In genomic region chr17:81099888-81100287, GRCh38 we compare ENCODE assay signal across 14 cellular contexts.
DNase-seq lines count a peak whose midpoint lies in the region; FAIRE-seq and TF ChIP-seq lines count a peak whose summit lies in the region.
"Had no signal": no experiment of that assay in that cellular context is flagged by ENCODE, and none has a peak within 500 bp of the region (broad histone marks: within the 10 kb centered on the region; RNA-seq: fewer than 3 reads in every experiment).

No MANE protein-coding gene starts in this region.

- no peak overlapping the region for H3K23ac ChIP-seq in H9 (ENCODE audit: insufficient read length, low read depth, low read length)
- H3K23ac ChIP-seq in H1 (ENCODE audit: insufficient read length) = no peak overlapping the region

- H3K9me3 ChIP-seq in H9 (ENCODE audit: control insufficient read depth, low read depth, low read length) = no peaks in the 10 kb centered on the region
- H3K9me3 ChIP-seq in H1 (ENCODE audit: insufficient read depth in 2 of 2, low read depth in 1 of 2, low read length in 1 of 2) = no peaks in the 10 kb centered on the region
- H3K9me3 ChIP-seq: BLaER1 had no signal

- H2AFZ ChIP-seq in H9 (ENCODE audit: low read length) (no peak overlapping the region), H1 (ENCODE audit: low read length) (no peak overlapping the region)

- WGBS in H9 (ENCODE audit: extremely low coverage, insufficient read length, low lambda C conversion rate) = no CpG with 5 or more reads among the region's 23 CpGs
- WGBS in H1 (ENCODE audit: extremely low coverage in 1 of 2, insufficient coverage in 1 of 2, insufficient read length in 1 of 2, insufficient replicate concordance in 2 of 2, low coverage in 1 of 2, low lambda C conversion rate in 2 of 2, missing lambda C conversion rate in 1 of 2), 2 experiments = 94% methylated on average over 14 of the region's 23 CpGs; no CpG with 5 or more reads in 1 of the 2 experiments

- no peak overlapping the region for H2BK120ac ChIP-seq in H9 (ENCODE audit: low read depth, low read length, poor library complexity, severe bottlenecking)
- H2BK120ac ChIP-seq in H1 (replicated peaks; ENCODE audit: low read depth, low read length) = no peak overlapping the region

- H3K27me3 ChIP-seq in H9 (ENCODE audit: insufficient read depth, low read length) = no peaks in the 10 kb centered on the region
- no peaks in the 10 kb centered on the region for H3K27me3 ChIP-seq in H1 (replicated peaks in 1 of 4; ENCODE audit: control insufficient read depth in 3 of 4, extremely low read depth in 1 of 4, insufficient read depth in 3 of 4, low read length in 3 of 4)

- H2BK20ac ChIP-seq in H9 (ENCODE audit: low read depth, low read length, poor library complexity, severe bottlenecking) = no peak overlapping the region
- H2BK20ac ChIP-seq in H1 (ENCODE audit: low read length) = no peak overlapping the region

- DNase-seq in H9 = no peak
- no peak for DNase-seq in H1 (ENCODE audit: low read depth in 1 of 2, low spot score in 2 of 2)
- no peak for DNase-seq in superior temporal gyrus (ENCODE audit: extremely low spot score)
- DNase-seq in NCI-H2227 (lab: John Stamatoyannopoulos, UW; ENCODE audit: unreplicated experiment) = no peak
- no peak for DNase-seq in RKO (ENCODE audit: low spot score)
- DNase-seq: 8988T; AML-193; CD8-positive, alpha-beta memory T cell; DMS53; GF-D8; IMR-90 had no signal

- no peaks in the 10 kb centered on the region for H3K27me3 Mint-ChIP-seq in H9 (ENCODE audit: low read depth)

- no peak for TF ChIP-seq POLR2A in H1 (IDR thresholded peaks at IDR 0.05; ENCODE audit: control extremely low read depth in 1 of 2, low read depth in 2 of 2, low read length in 2 of 2)

- H3K4me1 ChIP-seq in H9 (ENCODE audit: insufficient read depth, low read length) (no peaks in the 10 kb centered on the region; the same call in 1 of the 2 replicates), H1 (replicated peaks in 1 of 4; ENCODE audit: control insufficient read depth in 3 of 4, insufficient read depth in 4 of 4, low read length in 3 of 4) (peaks cover 0 to 17% (median 13%) of the 10 kb centered on the region in 4 experiments; a peak in 6 of 7 replicates)

- H3T11ph ChIP-seq in H9 (ENCODE audit: low read length) = no peak overlapping the region

- H3K4me3 ChIP-seq in H1 (ENCODE audit: extremely low read depth in 1 of 4, insufficient read depth in 2 of 4, low read depth in 3 of 4, low read length in 4 of 4) = no peak overlapping the region
- H3K4me3 ChIP-seq: BLaER1 had no signal

- no peak for FAIRE-seq in H1 (lab: Jason Lieb, UNC)

- no peak overlapping the region for H4K91ac ChIP-seq in H9 (ENCODE audit: insufficient read length, low read depth, low read length)
- no peak overlapping the region for H4K91ac ChIP-seq in H1 (replicated peaks; ENCODE audit: insufficient read length, low read length)

- no peak overlapping the region for H4K5ac ChIP-seq in H9 (ENCODE audit: insufficient read length, low read depth, low read length)
- no peak overlapping the region for H4K5ac ChIP-seq in H1 (ENCODE audit: insufficient read length, low read depth, low read length)

- no peaks in the 10 kb centered on the region for H4K20me1 ChIP-seq in H9 (ENCODE audit: control insufficient read depth, insufficient read depth, insufficient read length)
- peaks cover 0 to 2% of the 10 kb centered on the region in 2 experiments for H4K20me1 ChIP-seq in H1 (replicated peaks in 1 of 2; ENCODE audit: control insufficient read depth in 1 of 2, insufficient read depth in 2 of 2, low read length in 2 of 2)

- peaks cover 18 to 22% of the 10 kb centered on the region in 2 experiments for H3K4me1 Mint-ChIP-seq in H9

- H3K79me2 ChIP-seq in H9 (ENCODE audit: insufficient read depth, low read length) (no peaks in the 10 kb centered on the region), H1 (ENCODE audit: control insufficient read depth in 1 of 2, insufficient read depth in 2 of 2, low read length in 2 of 2) (no peaks in the 10 kb centered on the region)

- H3K4ac ChIP-seq in H9 (ENCODE audit: low read depth, low read length) = no peak overlapping the region
- H3K4ac ChIP-seq in H1 (replicated peaks; ENCODE audit: insufficient read length, low read depth, low read length) = no peak overlapping the region

- no peak overlapping the region for H2BK5ac ChIP-seq in H9 (ENCODE audit: insufficient read length, low read length)
- 0 out of 2 replicates have a peak overlapping the region, but pooled peaks have one; percentile 44 for H2BK5ac ChIP-seq in H1 (ENCODE audit: low read depth, low read length)

- H3K9ac ChIP-seq in H9 (ENCODE audit: extremely low read depth, insufficient read length, low read length) (no peak overlapping the region), H1 (replicated peaks in 1 of 4; ENCODE audit: extremely low read depth in 1 of 4, low read depth in 3 of 4, low read length in 3 of 4) (no peak overlapping the region)
- H3K9ac ChIP-seq: BLaER1 had no signal

- H3K56ac ChIP-seq in H9 (ENCODE audit: insufficient read length, low read depth, low read length) (no peak overlapping the region), H1 (replicated peaks; ENCODE audit: insufficient read length, low read depth, low read length) (no peak overlapping the region)

- H3K79me1 ChIP-seq in H9 (ENCODE audit: insufficient read depth, low read depth, low read length, poor library complexity, severe bottlenecking) (no peaks in the 10 kb centered on the region), H1 (ENCODE audit: low read depth, low read length) (no peaks in the 10 kb centered on the region)

- peak overlapping the region in 2 of 3 experiments; percentile 40 to 43; a peak in 1 of 7 replicates for H3K27ac Mint-ChIP-seq in H9

- no peak for TF ChIP-seq CTCF in H9 (conservative IDR thresholded peaks at IDR 0.05)
- TF ChIP-seq CTCF in H1 (IDR thresholded peaks at IDR 0.05; ENCODE audit: control extremely low read depth in 1 of 3, insufficient read depth in 1 of 3, low read depth in 1 of 3, low read length in 3 of 3) = no peak

- H3K14ac ChIP-seq in H9 (ENCODE audit: insufficient read depth, low read length) (no peak overlapping the region), H1 (ENCODE audit: insufficient read length) (no peak overlapping the region)

- TF ChIP-seq EP300 in H1 (IDR thresholded peaks at IDR 0.05; ENCODE audit: borderline replicate concordance in 1 of 2, low read depth in 2 of 2, low read length in 2 of 2) = no peak

- H3K18ac ChIP-seq in H9 (ENCODE audit: insufficient read length, low read depth, low read length) (no peak overlapping the region), H1 (ENCODE audit: extremely low read depth, low read length) (no peak overlapping the region)

- H3K4me2 ChIP-seq in H9 (ENCODE audit: insufficient read depth, insufficient read length, low read length) = no peak overlapping the region
- H3K4me2 ChIP-seq in H1 (ENCODE audit: insufficient read depth in 1 of 2, low read depth in 2 of 2, low read length in 2 of 2) = no peak overlapping the region
- H3K4me2 ChIP-seq: BLaER1 had no signal

- H2BK15ac ChIP-seq in H9 (ENCODE audit: low read depth, low read length) = no peak overlapping the region
- no peak overlapping the region for H2BK15ac ChIP-seq in H1 (ENCODE audit: low read length)

- H4K8ac ChIP-seq in H9 (replicated peaks; ENCODE audit: insufficient read length, low read depth, low read length) (no peak overlapping the region), H1 (ENCODE audit: extremely low read depth, insufficient read depth, low read length) (0 out of 2 replicates have a peak overlapping the region, but pooled peaks have one; percentile 4)

- H2AK5ac ChIP-seq in H9 (ENCODE audit: insufficient read length, low read length) (no peak overlapping the region), H1 (ENCODE audit: low read depth, low read length) (no peak overlapping the region)

- H3K36me3 ChIP-seq in H1 (ENCODE audit: control insufficient read depth in 2 of 4, insufficient read depth in 4 of 4, low read length in 3 of 4) = no peaks in the 10 kb centered on the region
- H3K36me3 ChIP-seq: BLaER1 had no signal

- H2BK12ac ChIP-seq in H9 (ENCODE audit: insufficient read length, low read depth, low read length) = no peak overlapping the region
- H2BK12ac ChIP-seq in H1 (ENCODE audit: low read depth, low read length) = no peak overlapping the region

- H3K23me2 ChIP-seq in H9 (ENCODE audit: insufficient read length, low read depth, low read length, poor library complexity, severe bottlenecking) (peaks cover 3% of the 10 kb centered on the region), H1 (ENCODE audit: low read depth, low read length) (no peaks in the 10 kb centered on the region)

- H3K27ac ChIP-seq in H9 (ENCODE audit: insufficient read length, low read depth, low read length) (no peak overlapping the region), angular gyrus (ENCODE audit: low read depth, low read length) (peak overlapping the region; percentile 17), H1 (ENCODE audit: low read depth, low read length) (no peak overlapping the region), temporal lobe (ENCODE audit: low read depth, low read length) (peak overlapping the region; percentile 3)
- H3K27ac ChIP-seq: BLaER1 had no signal

- no peak overlapping the region for H3K4me3 Mint-ChIP-seq in H9

- POLR2A ChIA-PET in H1 (lab: Charles Lee; ENCODE audit: partially characterized antibody) = no interaction called here

- no peak for TF ChIP-seq RAD21 in H1 (IDR thresholded peaks at IDR 0.05 in 1 of 2, conservative IDR thresholded peaks at IDR 0.05 in 1 of 2; ENCODE audit: low read depth in 2 of 2, low read length in 2 of 2)

- no peaks in the 10 kb centered on the region; a peak in 1 of 5 replicates for H3K9me3 Mint-ChIP-seq in H9
- H3K9me3 Mint-ChIP-seq: CD8-positive, alpha-beta memory T cell had no signal

- CTCF ChIA-PET in H1 (lab: Charles Lee; ENCODE audit: partially characterized antibody) = interaction anchor here (0.8 to 7.6 kb wide), 9 partner anchors 12 to 77 kb away, joined by 3 to 110 read pairs (median 5); no protein-coding TSS in a partner anchor

- no peaks in the 10 kb centered on the region; a peak in 1 of 7 replicates for H3K36me3 Mint-ChIP-seq in H9 (ENCODE audit: insufficient read depth in 1 of 3, low read depth in 3 of 3)
- H3K36me3 Mint-ChIP-seq: CD8-positive, alpha-beta memory T cell had no signal

TF ChIP-seq in H1, 55 proteins besides CTCF, POLR2A, EP300 and RAD21 (continues in another document):
- TF ChIP-seq ZNF274 (IDR thresholded peaks at IDR 0.05; ENCODE audit: borderline replicate concordance, extremely low read depth, low read length) = no peak
- no peak for TF ChIP-seq MAFK (IDR thresholded peaks at IDR 0.05; ENCODE audit: low read depth, low read length)
- TF ChIP-seq POLR2AphosphoS5 (IDR thresholded peaks at IDR 0.05; ENCODE audit: low read depth, low read length) = no peak
- TF ChIP-seq SP2 (IDR thresholded peaks at IDR 0.05; ENCODE audit: low read length) = no peak
- TF ChIP-seq BRCA1 (IDR thresholded peaks at IDR 0.05; ENCODE audit: low read depth, low read length) = no peak
- TF ChIP-seq SRF (IDR thresholded peaks at IDR 0.05; ENCODE audit: low read depth, low read length) = no peak
- TF ChIP-seq TAF1 (IDR thresholded peaks at IDR 0.05; ENCODE audit: low read depth, low read length) = no peak
- TF ChIP-seq CREB1 (IDR thresholded peaks at IDR 0.05) = no peak

Comparison
In these comparisons a context has a peak if more than half of its experiments do, and no peak if none do; other contexts are left out.
1. H3K27ac ChIP-seq: peak in angular gyrus (single experiment) and temporal lobe (single experiment); none in H9 (single experiment) and H1 (single experiment).